In genomic region chr7:17206354-17206905, GRCh38 we compare ENCODE assay signal across 1 cellular context.
TF ChIP-seq lines count a peak whose summit lies in the region.

No MANE protein-coding gene starts in this region.

TF ChIP-seq in A549, 52 proteins besides CTCF, POLR2A, EP300 and RAD21 (continued from another document):
- TF ChIP-seq ZSCAN20 (CRISPR knock-in tag; IDR thresholded peaks at IDR 0.05) (no peak), CBX2 (IDR thresholded peaks at IDR 0.05; ENCODE audit: borderline replicate concordance, low read depth) (no peak), SMC3 (IDR thresholded peaks at IDR 0.05) (peak; percentile 54; the same call in 2 of the 3 replicates), RARB (CRISPR knock-in tag; IDR thresholded peaks at IDR 0.05) (peak; percentile 85; the same call in 1 of the 2 replicates), FOSB (CRISPR knock-in tag; IDR thresholded peaks at IDR 0.05) (0 out of 2 replicates have a peak, but pooled peaks have one; percentile 14), POLR2AphosphoS2 (conservative IDR thresholded peaks at IDR 0.05; ENCODE audit: low read length) (no peak), HMGXB4 (CRISPR knock-in tag; IDR thresholded peaks at IDR 0.05; ENCODE audit: borderline replicate concordance) (no peak), HOXB5 (CRISPR knock-in tag; IDR thresholded peaks at IDR 0.05) (peak; percentile 30; the same call in 1 of the 2 replicates), JUNB (IDR thresholded peaks at IDR 0.05) (peak; percentile 90), RFX5 (IDR thresholded peaks at IDR 0.05) (no peak), GATA3 (IDR thresholded peaks at IDR 0.05; ENCODE audit: borderline replicate concordance) (peak; percentile 97), FOXS1 (CRISPR knock-in tag; IDR thresholded peaks at IDR 0.05) (peak; percentile 65; the same call in 1 of the 2 replicates), SREBF2 (IDR thresholded peaks at IDR 0.05) (no peak), TFCP2L1 (CRISPR knock-in tag; IDR thresholded peaks at IDR 0.05) (no peak), CHD2 (IDR thresholded peaks at IDR 0.05; ENCODE audit: low read length, partially characterized antibody) (no peak), BCL3 (IDR thresholded peaks at IDR 0.05) (peak; percentile 91), JUN (IDR thresholded peaks at IDR 0.05) (peak; percentile 80 to 90; a peak in 3 of 5 replicates), HOXA7 (CRISPR knock-in tag; IDR thresholded peaks at IDR 0.05) (no peak), RNF2 (IDR thresholded peaks at IDR 0.05; ENCODE audit: borderline replicate concordance, low read depth) (no peak), ZFP36 (IDR thresholded peaks at IDR 0.05; ENCODE audit: borderline replicate concordance, partially characterized antibody) (peak; percentile 51), MAZ (IDR thresholded peaks at IDR 0.05; ENCODE audit: borderline replicate concordance, low read depth, low read length) (no peak), USF2 (IDR thresholded peaks at IDR 0.05) (no peak), REST (IDR thresholded peaks at IDR 0.05) (no peak), ELK1 (IDR thresholded peaks at IDR 0.05; ENCODE audit: low read depth, low read length) (no peak), HOXB13 (CRISPR knock-in tag; IDR thresholded peaks at IDR 0.05; ENCODE audit: low read depth) (no peak), ZC3H11A (IDR thresholded peaks at IDR 0.05) (no peak), E2F6 (IDR thresholded peaks at IDR 0.05; ENCODE audit: borderline replicate concordance, low read depth) (no peak), EHMT2 (IDR thresholded peaks at IDR 0.05; ENCODE audit: low read depth) (no peak), MYC (IDR thresholded peaks at IDR 0.05; ENCODE audit: borderline replicate concordance, low read length) (no peak), FOSL2 (IDR thresholded peaks at IDR 0.05) (peak; percentile 53; the same call in 1 of the 2 replicates), FOSL2 (CRISPR knock-in tag; IDR thresholded peaks at IDR 0.05) (peak; percentile 94), CBX8 (IDR thresholded peaks at IDR 0.05) (no peak), RCOR1 (IDR thresholded peaks at IDR 0.05; ENCODE audit: low read depth, low read length) (no peak), ZNF302 (CRISPR knock-in tag; IDR thresholded peaks at IDR 0.05) (no peak), EHF (CRISPR knock-in tag; IDR thresholded peaks at IDR 0.05) (no peak), ESRRA (IDR thresholded peaks at IDR 0.05; ENCODE audit: borderline replicate concordance, low read length) (no peak), KDM1A (IDR thresholded peaks at IDR 0.05; ENCODE audit: low read depth) (no peak), KDM5A (IDR thresholded peaks at IDR 0.05) (no peak), PBX3 (IDR thresholded peaks at IDR 0.05) (no peak), CEBPB (IDR thresholded peaks at IDR 0.05) (peak; percentile 70 to 89), HDAC2 (IDR thresholded peaks at IDR 0.05) (no peak)
